Comparison of ENCODE assay signal across 8 cellular contexts in the genomic region with DNA sequence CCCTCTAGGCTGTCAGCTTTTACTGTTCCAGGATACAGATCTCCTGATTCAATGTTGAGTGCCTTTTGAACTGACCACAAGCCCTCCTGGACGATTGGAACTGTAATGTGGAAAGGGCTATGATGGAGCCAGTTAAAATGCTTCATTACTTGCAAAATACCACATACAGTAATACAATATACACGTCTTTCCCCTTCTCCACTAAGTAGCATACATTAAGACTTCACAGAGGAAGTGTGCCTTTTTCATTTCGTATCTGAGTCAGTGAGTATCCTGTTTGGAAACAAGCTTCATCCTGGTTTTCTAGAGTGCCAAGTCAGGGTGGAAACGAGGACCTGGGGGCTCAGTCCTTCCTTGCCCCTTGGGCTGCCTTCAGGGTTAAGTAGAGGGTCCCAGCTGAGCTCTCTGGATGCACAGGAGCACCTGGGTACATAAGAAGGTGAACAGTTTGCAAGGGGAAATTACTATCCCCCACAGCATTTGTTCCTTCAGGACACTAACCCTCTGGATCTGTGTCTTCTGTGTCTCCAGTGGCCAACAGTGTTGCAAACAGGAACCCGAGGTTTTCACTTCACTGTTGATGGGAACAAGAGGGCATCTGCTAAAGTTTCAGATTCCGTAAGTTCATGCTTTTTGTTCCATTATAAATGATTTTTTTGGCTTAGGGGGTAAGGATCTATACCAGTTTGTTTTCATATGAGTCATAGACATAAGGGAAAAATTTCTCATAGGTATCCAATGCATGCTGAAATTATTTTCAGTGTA. TPM values are rescaled to one million over a fixed set of nuclear protein-coding genes. Genes with fewer than 3 reads are reported as not detected.
DNase-seq lines count a peak whose midpoint lies in the region; ATAC-seq and TF ChIP-seq lines count a peak whose summit lies in the region.
"Not testable (repeated sequence)": the region's sequence is repeated elsewhere in the genome, so short reads cannot be mapped to it uniquely, and the experiment has no call there.

No MANE protein-coding gene starts in this region.

- peak overlapping the region in 1 of 2 experiments; percentile 35; a peak in 2 of 4 replicates for H3K27ac ChIP-seq in SK-N-SH (ENCODE audit: low read depth in 2 of 2, low read length in 1 of 2)

- POLR2A ChIA-PET in SK-N-SH (lab: Yijun Ruan, JAX) = not testable (repeated sequence)

- not testable (repeated sequence) for H3F3A ChIP-seq in Loucy (ENCODE audit: low read depth); SK-N-SH (replicated peaks; ENCODE audit: insufficient read depth)

- H3K9me2 ChIP-seq in Loucy (replicated peaks; ENCODE audit: low read depth, low read length); SK-N-SH: not testable (repeated sequence)

- H3K9ac ChIP-seq in Loucy (ENCODE audit: low read depth, low read length, poor library complexity, severe bottlenecking) = peak overlapping the region; percentile 97
- not testable (repeated sequence) for H3K9ac ChIP-seq in SK-N-SH

- H3K4me1 ChIP-seq in Loucy (ENCODE audit: insufficient read depth, low read length, poor library complexity, severe bottlenecking) = peaks cover 41% of the 10 kb centered on the region
- H3K4me1 ChIP-seq in SK-N-SH (ENCODE audit: control insufficient read depth in 1 of 2, insufficient read depth in 2 of 2, low read depth in 1 of 2, low read length in 1 of 2) = peaks cover 6 to 20% of the 10 kb centered on the region in 2 experiments

- peaks cover 96% of the 10 kb centered on the region for H3K79me2 ChIP-seq in Loucy (ENCODE audit: insufficient read depth, low read length)
- peaks cover 73% of the 10 kb centered on the region for H3K79me2 ChIP-seq in SK-N-SH (ENCODE audit: insufficient read depth)

- H4K20me1 ChIP-seq in Loucy (ENCODE audit: insufficient read depth, low read length, poor library complexity, severe bottlenecking) (peaks cover 78% of the 10 kb centered on the region), SK-N-SH (ENCODE audit: insufficient read depth) (peaks cover 50% of the 10 kb centered on the region)

- H3K9me3 Mint-ChIP-seq in activated naive CD8-positive, alpha-beta T cell (ENCODE audit: low read depth); dendritic cell treated with granulocyte-macrophage colony-stimulating factor and Interleukin-4, amounts not matched to agents 40 ng/mL and 50 ng/mL, for 4 days; stimulated activated naive CD8-positive, alpha-beta T cell treated with anti-CD3 and anti-CD28 coated beads, Interleukin-15, amount 100 ng/mL, for 72 hours: not testable (repeated sequence)

- H3K4me3 Mint-ChIP-seq in activated naive CD8-positive, alpha-beta T cell; dendritic cell treated with granulocyte-macrophage colony-stimulating factor and Interleukin-4, amounts not matched to agents 40 ng/mL and 50 ng/mL, for 4 days: not testable (repeated sequence)
- H3K4me3 Mint-ChIP-seq in stimulated activated naive CD8-positive, alpha-beta T cell treated with anti-CD3 and anti-CD28 coated beads, Interleukin-15, amount 100 ng/mL, for 72 hours = peak overlapping the region; percentile 31 to 60

- not testable (repeated sequence) for ATAC-seq in stimulated activated naive CD8-positive, alpha-beta T cell treated with anti-CD3 and anti-CD28 coated beads, Interleukin-15, amount 100 ng/mL, for 72 hours

- not testable (repeated sequence) for H3K36me3 Mint-ChIP-seq in activated naive CD8-positive, alpha-beta T cell
- H3K36me3 Mint-ChIP-seq in dendritic cell treated with granulocyte-macrophage colony-stimulating factor and Interleukin-4, amounts not matched to agents 40 ng/mL and 50 ng/mL, for 4 days (ENCODE audit: low read depth) = peaks cover 44% of the 10 kb centered on the region

- WGBS in SK-N-SH (ENCODE audit: low lambda C conversion rate) = 70% methylated on average over 6 of the region's 6 CpGs

- not testable (repeated sequence) for H3K27me3 Mint-ChIP-seq in activated naive CD8-positive, alpha-beta T cell; dendritic cell treated with granulocyte-macrophage colony-stimulating factor and Interleukin-4, amounts not matched to agents 40 ng/mL and 50 ng/mL, for 4 days; stimulated activated naive CD8-positive, alpha-beta T cell treated with anti-CD3 and anti-CD28 coated beads, Interleukin-15, amount 100 ng/mL, for 72 hours

- peaks cover 46% of the 10 kb centered on the region for H3K4me1 Mint-ChIP-seq in activated naive CD8-positive, alpha-beta T cell (ENCODE audit: low read depth)
- H3K4me1 Mint-ChIP-seq in dendritic cell treated with granulocyte-macrophage colony-stimulating factor and Interleukin-4, amounts not matched to agents 40 ng/mL and 50 ng/mL, for 4 days (ENCODE audit: low read depth) = peaks cover 43% of the 10 kb centered on the region
- peaks cover 46% of the 10 kb centered on the region for H3K4me1 Mint-ChIP-seq in stimulated activated naive CD8-positive, alpha-beta T cell treated with anti-CD3 and anti-CD28 coated beads, Interleukin-15, amount 100 ng/mL, for 72 hours

- intact Hi-C loops in dendritic cell treated with granulocyte-macrophage colony-stimulating factor and Interleukin-4, amounts not matched to agents 40 ng/mL and 50 ng/mL, for 4 days (cut with micrococcal nuclease) = not testable (repeated sequence)

- not testable (repeated sequence) for TF ChIP-seq RAD21 in SK-N-SH (IDR thresholded peaks at IDR 0.05; ENCODE audit: low read length)

- H3K9me3 ChIP-seq in Loucy (ENCODE audit: insufficient read depth, low read depth, low read length); SK-N-SH: not testable (repeated sequence)

- DNase-seq in EL = peak; percentile 31
- DNase-seq in SK-N-SH; stimulated activated naive CD8-positive, alpha-beta T cell treated with anti-CD3 and anti-CD28 coated beads, Interleukin-15, amount 100 ng/mL, for 72 hours: not testable (repeated sequence)
- DNase-seq in activated CD8-positive, alpha-beta memory T cell treated with anti-CD3 and anti-CD28 coated beads for 24 hours = peak; percentile 50
- DNase-seq in iris pigment epithelial cell (ENCODE audit: low read depth) = peak; percentile 28

- H3K36me3 ChIP-seq in Loucy (ENCODE audit: insufficient read depth, low read length) = peaks cover 58% of the 10 kb centered on the region
- H3K36me3 ChIP-seq in SK-N-SH (replicated peaks in 1 of 2; ENCODE audit: control insufficient read depth in 1 of 2, insufficient read depth in 2 of 2, low read length in 1 of 2) = peaks cover 28 to 35% of the 10 kb centered on the region in 2 experiments

- not testable (repeated sequence) for H2AFZ ChIP-seq in Loucy (ENCODE audit: low read length); SK-N-SH (ENCODE audit: low read depth)

- peak overlapping the region; percentile 70 for H3K27ac Mint-ChIP-seq in activated naive CD8-positive, alpha-beta T cell
- H3K27ac Mint-ChIP-seq in dendritic cell treated with granulocyte-macrophage colony-stimulating factor and Interleukin-4, amounts not matched to agents 40 ng/mL and 50 ng/mL, for 4 days = peak overlapping the region; percentile 60
- peak overlapping the region in 1 of 2 donors; percentile 60 for H3K27ac Mint-ChIP-seq in stimulated activated naive CD8-positive, alpha-beta T cell treated with anti-CD3 and anti-CD28 coated beads, Interleukin-15, amount 100 ng/mL, for 72 hours

- TF ChIP-seq CTCF in Loucy (conservative IDR thresholded peaks at IDR 0.05; ENCODE audit: low read length); SK-N-SH (IDR thresholded peaks at IDR 0.05): not testable (repeated sequence)

- CTCF ChIA-PET in SK-N-SH (lab: Yijun Ruan, JAX) = not testable (repeated sequence)

- not testable (repeated sequence) for H3K27me3 ChIP-seq in Loucy (ENCODE audit: insufficient read depth, low read length, poor library complexity, severe bottlenecking); SK-N-SH (ENCODE audit: insufficient read depth)

- peak overlapping the region; percentile 90 for H3K4me2 ChIP-seq in Loucy (ENCODE audit: low read depth, low read length, poor library complexity, severe bottlenecking)
- H3K4me2 ChIP-seq in SK-N-SH = peak overlapping the region; percentile 58

- peak overlapping the region; percentile 98 for H3K4me3 ChIP-seq in Loucy (ENCODE audit: low read length, poor library complexity, severe bottlenecking)
- H3K4me3 ChIP-seq in SK-N-SH (ENCODE audit: low read depth in 2 of 2, low read length in 1 of 2) = not testable (repeated sequence)

- TF ChIP-seq EP300 in SK-N-SH (IDR thresholded peaks at IDR 0.05; ENCODE audit: borderline replicate concordance in 1 of 2, low read depth in 1 of 2, low read length in 1 of 2) = not testable (repeated sequence)

RNA-seq across cellular contexts. Expression of a gene that starts 5.0 kb away (rescaled TPM):
- 95.7 and 106 TPM in 2 replicates for polyA plus RNA-seq in SK-N-SH (2012; rRNA removed)
- polyA plus RNA-seq in SK-N-SH (2012; cell fraction: cytosol; rRNA removed) = 70.6 and 86.5 TPM in 2 replicates
- 76.6 and 77.1 TPM in 2 replicates for polyA plus RNA-seq in SK-N-SH (2012; cell fraction: nucleus; rRNA removed)

RNA-seq across cellular contexts. Expression of a gene that starts 5.2 kb away (rescaled TPM):
- 3.7 and 3.9 TPM in 2 replicates for polyA plus RNA-seq in SK-N-SH (2012; rRNA removed)
- polyA plus RNA-seq in SK-N-SH (2012; cell fraction: cytosol; rRNA removed) = 3.7 and 3.9 TPM in 2 replicates
- 3.1 TPM in 2 replicates for polyA plus RNA-seq in SK-N-SH (2012; cell fraction: nucleus; rRNA removed)

RNA-seq across cellular contexts. Expression of a gene that starts 31.8 kb away (rescaled TPM):
- polyA plus RNA-seq in SK-N-SH (2012; rRNA removed) = not detected in 2 replicates
- not detected in 2 replicates for polyA plus RNA-seq in SK-N-SH (2012; cell fraction: cytosol; rRNA removed)
- not detected in 2 replicates for polyA plus RNA-seq in SK-N-SH (2012; cell fraction: nucleus; rRNA removed)

RNA-seq across cellular contexts. Expression of a gene that starts 48.3 kb away (rescaled TPM):
- 323 and 347 TPM in 2 replicates for polyA plus RNA-seq in SK-N-SH (2012; rRNA removed)
- polyA plus RNA-seq in SK-N-SH (2012; cell fraction: cytosol; rRNA removed) = 349 and 362 TPM in 2 replicates
- polyA plus RNA-seq in SK-N-SH (2012; cell fraction: nucleus; rRNA removed) = 226 and 288 TPM in 2 replicates
